In genomic region chr2:172968061-172968469, GRCh38 we compare ENCODE assay signal across 13 cellular contexts.
DNase-seq lines count a peak whose midpoint lies in the region; ATAC-seq and TF ChIP-seq lines count a peak whose summit lies in the region.
"Had no signal": no experiment of that assay in that cellular context is flagged by ENCODE, and none has a peak within 500 bp of the region (broad histone marks: within the 10 kb centered on the region; RNA-seq: fewer than 3 reads in every experiment).

No MANE protein-coding gene starts in this region.

- WGBS in IMR-90 (ENCODE audit: extremely low coverage in 2 of 2, insufficient read length in 1 of 2), 2 experiments, result no CpG with 5 or more reads among the region's 7 CpGs

- H3K4me1 ChIP-seq in IMR-90 (ENCODE audit: control insufficient read depth, insufficient read depth, low read length) (peaks cover 14% of the 10 kb centered on the region), left lung (peaks cover 0 to 25% of the 10 kb centered on the region in 2 donors), thoracic aorta (ENCODE audit: control insufficient read depth in 1 of 2, low read depth in 2 of 2) (peaks cover 6 to 16% of the 10 kb centered on the region in 2 donors)

- H2AFZ ChIP-seq in IMR-90 (replicated peaks; ENCODE audit: low read length, poor library complexity), result no peak overlapping the region

- CTCF ChIA-PET in IMR-90 (lab: Yijun Ruan, JAX), result no interaction called here

- no peak overlapping the region for H3K23ac ChIP-seq in IMR-90 (ENCODE audit: low read depth, low read length)

- no peak overlapping the region for H2BK120ac ChIP-seq in IMR-90 (ENCODE audit: low read depth, low read length)

- H2BK15ac ChIP-seq in IMR-90 (ENCODE audit: low read depth, low read length), result no peak overlapping the region; the same call in 2 of the 3 replicates

- peaks cover 60% of the 10 kb centered on the region for H3K4me1 Mint-ChIP-seq in chondrocyte (ENCODE audit: low read depth)
- H3K4me1 Mint-ChIP-seq in stimulated activated effector memory CD8-positive, alpha-beta T cell treated with anti-CD3 and anti-CD28 coated beads, Interleukin-12 subunit alpha, Interleukin-12 subunit beta, amount 100 ng/mL, for 72 hours, result peaks cover under 1% of the 10 kb centered on the region
- H3K4me1 Mint-ChIP-seq in activated T-cell treated with anti-CD3 and anti-CD28 coated beads, Interleukin-2, amount 50 U/mL, for 72 hours (ENCODE audit: low read depth), result peaks cover 50% of the 10 kb centered on the region

- 0 out of 2 replicates have a peak overlapping the region, but pooled peaks have one; percentile 7 for H3K14ac ChIP-seq in IMR-90 (replicated peaks; ENCODE audit: low read depth, low read length)

- no peak for TF ChIP-seq POLR2A in IMR-90 (IDR thresholded peaks at IDR 0.05; ENCODE audit: low read depth, low read length)

- peak; percentile 83 for ATAC-seq in IMR-90 (ENCODE audit: low read depth)
- peak; percentile 44 for ATAC-seq in left lung
- ATAC-seq in thoracic aorta (ENCODE audit: insufficient number of reproducible peaks, low FRiP score, low read depth), result peak; percentile 75
- ATAC-seq in stimulated activated effector memory CD8-positive, alpha-beta T cell treated with anti-CD3 and anti-CD28 coated beads, Interleukin-12 subunit alpha, Interleukin-12 subunit beta, amount 100 ng/mL, for 72 hours, result no peak
- no peak for ATAC-seq in HG03196 (IDR thresholded peaks at IDR 0.05; ENCODE audit: unreplicated experiment)
- ATAC-seq in activated T-cell treated with anti-CD3 and anti-CD28 coated beads, Interleukin-2, amount 50 U/mL, for 72 hours (replicated peaks in 1 of 2), result no peak

- H3K18ac ChIP-seq in IMR-90 (ENCODE audit: low read depth, low read length), result no peak overlapping the region

- BruUV-seq in IMR-90 (replicated peaks; lab: Mats Ljungman, UMichigan), result no TSS peak

- dilution Hi-C loops in IMR-90 (cut with HindIII; ENCODE audit: low sequenced_read_pairs, unreplicated experiment), result no loop called here

- H3K9ac ChIP-seq in IMR-90 (ENCODE audit: low read depth, low read length), result no peak overlapping the region

- no peak overlapping the region for H3K4me3 Mint-ChIP-seq in chondrocyte (ENCODE audit: unreplicated experiment)
- H3K4me3 Mint-ChIP-seq in stimulated activated effector memory CD8-positive, alpha-beta T cell treated with anti-CD3 and anti-CD28 coated beads, Interleukin-12 subunit alpha, Interleukin-12 subunit beta, amount 100 ng/mL, for 72 hours, result no peak overlapping the region
- no peak overlapping the region for H3K4me3 Mint-ChIP-seq in activated T-cell treated with anti-CD3 and anti-CD28 coated beads, Interleukin-2, amount 50 U/mL, for 72 hours
- H3K4me3 Mint-ChIP-seq: activated T-helper 1 cell treated with anti-CD3 and anti-CD28 coated beads, Interleukin-12 subunit alpha, Interleukin-12 subunit beta, Interleukin-2, Interleukin-4 antibody, amounts not matched to agents 30 ng/mL and 10 ng/mL and 1 ng/mL, durations not matched to agents 14 hours and 24 hours and 36 hours had no signal

- H3K9me3 ChIP-seq in IMR-90 (ENCODE audit: control insufficient read depth, insufficient read depth, low read length) (no peaks in the 10 kb centered on the region), left lung (no peaks in the 10 kb centered on the region), thoracic aorta (no peaks in the 10 kb centered on the region)

- H3K56ac ChIP-seq in IMR-90 (ENCODE audit: extremely low read depth, insufficient read depth, low read length), result no peak overlapping the region

- TF ChIP-seq CTCF in IMR-90 (conservative IDR thresholded peaks at IDR 0.05; ENCODE audit: low read depth, low read length) (no peak), chondrocyte (IDR thresholded peaks at IDR 0.05) (no peak), left lung (IDR thresholded peaks at IDR 0.05) (no peak), thoracic aorta (IDR thresholded peaks at IDR 0.05) (no peak)

- in situ Hi-C loops in IMR-90 (cut with MboI; ENCODE audit: low sequenced_read_pairs), result no loop called here

- H3K9me1 ChIP-seq in IMR-90 (ENCODE audit: insufficient read depth, low read length), result peaks cover 14% of the 10 kb centered on the region; the same call in 1 of the 2 replicates

- H3K4ac ChIP-seq in IMR-90 (ENCODE audit: low read depth, low read length), result peak overlapping the region; percentile 66

- no peaks in the 10 kb centered on the region for H3K9me3 Mint-ChIP-seq in chondrocyte (ENCODE audit: low read depth)
- H3K9me3 Mint-ChIP-seq in stimulated activated effector memory CD8-positive, alpha-beta T cell treated with anti-CD3 and anti-CD28 coated beads, Interleukin-12 subunit alpha, Interleukin-12 subunit beta, amount 100 ng/mL, for 72 hours, result no peaks in the 10 kb centered on the region
- H3K9me3 Mint-ChIP-seq in activated T-cell treated with anti-CD3 and anti-CD28 coated beads, Interleukin-2, amount 50 U/mL, for 72 hours, result no peaks in the 10 kb centered on the region
- H3K9me3 Mint-ChIP-seq: activated T-helper 1 cell treated with anti-CD3 and anti-CD28 coated beads, Interleukin-12 subunit alpha, Interleukin-12 subunit beta, Interleukin-2, Interleukin-4 antibody, amounts not matched to agents 30 ng/mL and 10 ng/mL and 1 ng/mL, durations not matched to agents 14 hours and 24 hours and 36 hours had no signal

- H2AK5ac ChIP-seq in IMR-90 (ENCODE audit: low read depth, low read length), result peak overlapping the region; percentile 95; the same call in 1 of the 2 replicates

- no peaks in the 10 kb centered on the region for H3K36me3 ChIP-seq in IMR-90 (ENCODE audit: control insufficient read depth, insufficient read depth, low read length)
- H3K36me3 ChIP-seq in left lung, result no peaks in the 10 kb centered on the region
- H3K36me3 ChIP-seq in thoracic aorta, result no peaks in the 10 kb centered on the region

- TF ChIP-seq RAD21 in IMR-90 (IDR thresholded peaks at IDR 0.05; ENCODE audit: low read length), result no peak

- H3K79me1 ChIP-seq in IMR-90 (ENCODE audit: low read depth in 1 of 2, low read length in 2 of 2), result no peaks in the 10 kb centered on the region

- no peak overlapping the region for H3K4me2 ChIP-seq in IMR-90 (ENCODE audit: low read depth, low read length)

- H3K4me3 ChIP-seq in IMR-90 (ENCODE audit: insufficient read depth, low read depth, low read length) (no peak overlapping the region), left lung (no peak overlapping the region), thoracic aorta (no peak overlapping the region)

- H3K27me3 ChIP-seq in IMR-90 (ENCODE audit: control insufficient read depth, insufficient read depth, low read length) (no peaks in the 10 kb centered on the region), left lung (no peaks in the 10 kb centered on the region), thoracic aorta (replicated peaks; ENCODE audit: insufficient read depth) (no peaks in the 10 kb centered on the region)

- intact Hi-C loops in IMR-90 (cut with micrococcal nuclease), result no loop called here
- intact Hi-C loops in left lung (cut with DNase I), result no loop called here

- peak overlapping the region in 1 of 2 experiments; percentile 4; a peak in 1 of 4 replicates for H4K8ac ChIP-seq in IMR-90 (ENCODE audit: low read depth in 2 of 2, low read length in 2 of 2)

- no peak overlapping the region for H2AK9ac ChIP-seq in IMR-90 (replicated peaks; ENCODE audit: low read depth, low read length, poor library complexity)

- H3K36me3 Mint-ChIP-seq in chondrocyte (ENCODE audit: low read depth), result no peaks in the 10 kb centered on the region
- H3K36me3 Mint-ChIP-seq in stimulated activated effector memory CD8-positive, alpha-beta T cell treated with anti-CD3 and anti-CD28 coated beads, Interleukin-12 subunit alpha, Interleukin-12 subunit beta, amount 100 ng/mL, for 72 hours, result no peaks in the 10 kb centered on the region
- H3K36me3 Mint-ChIP-seq in activated T-cell treated with anti-CD3 and anti-CD28 coated beads, Interleukin-2, amount 50 U/mL, for 72 hours (ENCODE audit: insufficient read depth in 2 of 2), result no peaks in the 10 kb centered on the region

- H2BK5ac ChIP-seq in IMR-90 (ENCODE audit: low read depth, low read length, poor library complexity, severe bottlenecking), result no peak overlapping the region

- H3K27ac ChIP-seq in IMR-90 (ENCODE audit: insufficient read depth, low read length) (no peak overlapping the region), left lung (peak overlapping the region in 1 of 2 donors; percentile 31), thoracic aorta (no peak overlapping the region)

- no peak overlapping the region for H4K91ac ChIP-seq in IMR-90 (ENCODE audit: insufficient read depth, low read depth, low read length)

- POLR2A ChIA-PET in IMR-90 (lab: Charles Lee; ENCODE audit: unreplicated experiment), result no interaction called here

- peak overlapping the region; percentile 42 for H3K27ac Mint-ChIP-seq in chondrocyte (ENCODE audit: unreplicated experiment)
- H3K27ac Mint-ChIP-seq in stimulated activated effector memory CD8-positive, alpha-beta T cell treated with anti-CD3 and anti-CD28 coated beads, Interleukin-12 subunit alpha, Interleukin-12 subunit beta, amount 100 ng/mL, for 72 hours, result no peak overlapping the region
- no peak overlapping the region for H3K27ac Mint-ChIP-seq in activated T-cell treated with anti-CD3 and anti-CD28 coated beads, Interleukin-2, amount 50 U/mL, for 72 hours
- H3K27ac Mint-ChIP-seq: activated T-helper 1 cell treated with anti-CD3 and anti-CD28 coated beads, Interleukin-12 subunit alpha, Interleukin-12 subunit beta, Interleukin-2, Interleukin-4 antibody, amounts not matched to agents 30 ng/mL and 10 ng/mL and 1 ng/mL, durations not matched to agents 14 hours and 24 hours and 36 hours had no signal

- H2BK20ac ChIP-seq in IMR-90 (ENCODE audit: low read depth, low read length), result peak overlapping the region; percentile 30; the same call in 1 of the 2 replicates

- H4K20me1 ChIP-seq in IMR-90 (ENCODE audit: insufficient read depth, low read length), result no peaks in the 10 kb centered on the region

- H4K5ac ChIP-seq in IMR-90 (ENCODE audit: low read depth, low read length), result no peak overlapping the region

- peak; percentile 95 for DNase-seq in IMR-90
- no peak for DNase-seq in chondrocyte (ENCODE audit: low spot score)
- DNase-seq in left lung, result peak in 1 of 2 donors; percentile 50
- peak; percentile 46 for DNase-seq in thoracic aorta (ENCODE audit: low spot score)
- DNase-seq in NCI-H226, result no peak
- DNase-seq in stimulated activated effector memory CD8-positive, alpha-beta T cell treated with anti-CD3 and anti-CD28 coated beads, Interleukin-12 subunit alpha, Interleukin-12 subunit beta, amount 100 ng/mL, for 72 hours (ENCODE audit: low spot score in 2 of 2), result no peak
- DNase-seq in activated T-cell treated with anti-CD3 and anti-CD28 coated beads, Interleukin-2, amount 50 U/mL, for 72 hours, result no peak
- DNase-seq: GF-D8, KBM-7, NCI-H526, T-helper 9 cell had no signal

- H3K27me3 Mint-ChIP-seq in chondrocyte (ENCODE audit: low read depth), result no peaks in the 10 kb centered on the region
- H3K27me3 Mint-ChIP-seq in activated T-cell treated with anti-CD3 and anti-CD28 coated beads, Interleukin-2, amount 50 U/mL, for 72 hours (ENCODE audit: low read depth), result no peaks in the 10 kb centered on the region

TF ChIP-seq in IMR-90, 13 proteins besides CTCF, POLR2A, EP300 and RAD21 (continues in another document):
- TF ChIP-seq FOS (IDR thresholded peaks at IDR 0.05; ENCODE audit: low read depth, low read length) (peak; percentile 86), NFE2L2 (IDR thresholded peaks at IDR 0.05; ENCODE audit: low read depth, low read length) (no peak), CEBPB (IDR thresholded peaks at IDR 0.05; ENCODE audit: low read depth, low read length) (no peak), MAFK (IDR thresholded peaks at IDR 0.05; ENCODE audit: low read depth, low read length) (no peak)

Comparison
In these comparisons a context has a peak if more than half of its experiments do, and no peak if none do; other contexts are left out.
1. ATAC-seq: peak in IMR-90 (single experiment), left lung (single experiment) and thoracic aorta (single experiment); none in stimulated activated effector memory CD8-positive, alpha-beta T cell treated with anti-CD3 and anti-CD28 coated beads, Interleukin-12 subunit alpha, Interleukin-12 subunit beta, amount 100 ng/mL, for 72 hours (single experiment), HG03196 (single experiment) and activated T-cell treated with anti-CD3 and anti-CD28 coated beads, Interleukin-2, amount 50 U/mL, for 72 hours (0 of 2).
2. DNase-seq: peak in IMR-90 (single experiment) and thoracic aorta (single experiment); none in chondrocyte (single experiment), NCI-H226 (single experiment), stimulated activated effector memory CD8-positive, alpha-beta T cell treated with anti-CD3 and anti-CD28 coated beads, Interleukin-12 subunit alpha, Interleukin-12 subunit beta, amount 100 ng/mL, for 72 hours (0 of 2) and activated T-cell treated with anti-CD3 and anti-CD28 coated beads, Interleukin-2, amount 50 U/mL, for 72 hours (0 of 2).